ENCODE assay signal across 8 cellular contexts in genomic region chr18:3012306-3012919, GRCh38. TPM values are rescaled to one million over a fixed set of nuclear protein-coding genes. Genes with fewer than 3 reads are reported as not detected.
DNase-seq lines count a peak whose midpoint lies in the region; ATAC-seq and TF ChIP-seq lines count a peak whose summit lies in the region.

No MANE protein-coding gene starts in this region.

- H3K9ac ChIP-seq in H9 (ENCODE audit: extremely low read depth, insufficient read length, low read length) (peak overlapping the region; percentile 78), fibroblast of lung (ENCODE audit: insufficient read depth, low read length) (peak overlapping the region; percentile 92)

- H4K20me1 ChIP-seq in H9 (ENCODE audit: control insufficient read depth, insufficient read depth, insufficient read length) (no peaks in the 10 kb centered on the region), fibroblast of lung (ENCODE audit: control insufficient read depth, extremely low read depth, insufficient read depth, low read length) (no peaks in the 10 kb centered on the region)

- H3K4me1 ChIP-seq in H9 (ENCODE audit: insufficient read depth, low read length), result no peaks in the 10 kb centered on the region
- H3K4me1 ChIP-seq in fibroblast of lung (ENCODE audit: control insufficient read depth, extremely low read depth, insufficient read depth, low read length), result peaks cover 12% of the 10 kb centered on the region
- peaks cover 34 to 58% of the 10 kb centered on the region in 2 donors for H3K4me1 ChIP-seq in thoracic aorta (ENCODE audit: control insufficient read depth in 1 of 2, low read depth in 2 of 2)

- H3K79me1 ChIP-seq in H9 (ENCODE audit: insufficient read depth, low read depth, low read length, poor library complexity, severe bottlenecking), result peaks cover 2% of the 10 kb centered on the region

- no peak overlapping the region for H4K8ac ChIP-seq in H9 (replicated peaks; ENCODE audit: insufficient read length, low read depth, low read length)

- H3K36me3 ChIP-seq in fibroblast of lung (ENCODE audit: control insufficient read depth, insufficient read depth, low read length), result peaks cover 5% of the 10 kb centered on the region
- H3K36me3 ChIP-seq in thoracic aorta, result no peaks in the 10 kb centered on the region

- no peak overlapping the region for H2BK20ac ChIP-seq in H9 (ENCODE audit: low read depth, low read length, poor library complexity, severe bottlenecking)

- WGBS in H9 (ENCODE audit: extremely low coverage, insufficient read length, low lambda C conversion rate), result no CpG with 5 or more reads among the region's 61 CpGs

- TF ChIP-seq CTCF in H9 (conservative IDR thresholded peaks at IDR 0.05) (no peak), fibroblast of lung (conservative IDR thresholded peaks at IDR 0.05 in 1 of 2, IDR thresholded peaks at IDR 0.05 in 1 of 2; ENCODE audit: low read depth in 1 of 2, low read length in 2 of 2) (no peak), thoracic aorta (IDR thresholded peaks at IDR 0.05) (no peak)

- H3K27me3 Mint-ChIP-seq in H9 (ENCODE audit: low read depth), result peaks cover 3% of the 10 kb centered on the region
- H3K27me3 Mint-ChIP-seq in activated T-cell treated with anti-CD3 and anti-CD28 coated beads, Interleukin-2, amount 50 U/mL, for 4 hours (ENCODE audit: low read depth), result no peaks in the 10 kb centered on the region
- peaks cover 0 to 4% of the 10 kb centered on the region in 2 donors for H3K27me3 Mint-ChIP-seq in natural killer cell treated with Interleukin-12 subunit alpha and Interleukin-12 subunit beta and Interleukin-15 and Interleukin-18, amount 100 ng/mL, for 72 hours

- no peaks in the 10 kb centered on the region for H3K27me3 ChIP-seq in H9 (ENCODE audit: insufficient read depth, low read length)
- H3K27me3 ChIP-seq in fibroblast of lung (ENCODE audit: control insufficient read depth, insufficient read depth, low read length), result no peaks in the 10 kb centered on the region
- no peaks in the 10 kb centered on the region for H3K27me3 ChIP-seq in thoracic aorta (replicated peaks; ENCODE audit: insufficient read depth)

- no peak overlapping the region for H2BK120ac ChIP-seq in H9 (ENCODE audit: low read depth, low read length, poor library complexity, severe bottlenecking)

- no peak overlapping the region for H3K4ac ChIP-seq in H9 (ENCODE audit: low read depth, low read length)

- H2BK12ac ChIP-seq in H9 (ENCODE audit: insufficient read length, low read depth, low read length), result no peak overlapping the region

- DNase-seq in G401 (ENCODE audit: low spot score), result peak; percentile 43
- DNase-seq in H9, result peak; percentile 50
- DNase-seq in NCI-H2171 treated with DMSO at 0.1 percent for 48 hours (lab: John Stamatoyannopoulos, UW), result peak; percentile 34
- DNase-seq in activated T-cell treated with anti-CD3 and anti-CD28 coated beads, Interleukin-2, amount 50 U/mL, for 4 hours, result peak; percentile 40
- DNase-seq in fibroblast of lung (ENCODE audit: low read depth in 2 of 2), result peak; percentile 40 to 42
- peak; percentile 70 for DNase-seq in natural killer cell treated with Interleukin-12 subunit alpha and Interleukin-12 subunit beta and Interleukin-15 and Interleukin-18, amount 100 ng/mL, for 72 hours (ENCODE audit: low spot score)
- DNase-seq in thoracic aorta (ENCODE audit: low spot score), result no peak
- DNase-seq in inferior parietal cortex (ENCODE audit: extremely low spot score), result no peak

- H3K79me2 ChIP-seq in H9 (ENCODE audit: insufficient read depth, low read length) (no peaks in the 10 kb centered on the region), fibroblast of lung (ENCODE audit: control insufficient read depth, insufficient read depth, low read length) (peaks cover 48% of the 10 kb centered on the region)

- H2AK5ac ChIP-seq in H9 (ENCODE audit: insufficient read length, low read length), result no peak overlapping the region

- H3K9me3 ChIP-seq in H9 (ENCODE audit: control insufficient read depth, low read depth, low read length) (no peaks in the 10 kb centered on the region), fibroblast of lung (ENCODE audit: control insufficient read depth, insufficient read depth, low read depth, low read length) (no peaks in the 10 kb centered on the region), thoracic aorta (no peaks in the 10 kb centered on the region)

- ATAC-seq in activated T-cell treated with anti-CD3 and anti-CD28 coated beads, Interleukin-2, amount 50 U/mL, for 4 hours, result peak; percentile 51 to 56
- ATAC-seq in natural killer cell treated with Interleukin-12 subunit alpha and Interleukin-12 subunit beta and Interleukin-15 and Interleukin-18, amount 100 ng/mL, for 72 hours, result no peak
- ATAC-seq in thoracic aorta (ENCODE audit: insufficient number of reproducible peaks, low FRiP score, low read depth), result peak; percentile 42

- peak overlapping the region; percentile 92 to 96 (median 96) for H3K27ac Mint-ChIP-seq in H9
- peak overlapping the region; percentile 81 to 87 for H3K27ac Mint-ChIP-seq in natural killer cell treated with Interleukin-12 subunit alpha and Interleukin-12 subunit beta and Interleukin-15 and Interleukin-18, amount 100 ng/mL, for 72 hours

- no peak overlapping the region for H3K56ac ChIP-seq in H9 (ENCODE audit: insufficient read length, low read depth, low read length)

- in situ Hi-C loops in G401 (cut with HindIII; ENCODE audit: low sequenced_read_pairs), result no loop called here

- H3T11ph ChIP-seq in H9 (ENCODE audit: low read length), result no peak overlapping the region

- H2BK5ac ChIP-seq in H9 (ENCODE audit: insufficient read length, low read length), result no peak overlapping the region

- peak overlapping the region; percentile 64 to 77 (median 70) for H3K4me3 ChIP-seq in fibroblast of lung (replicated peaks in 1 of 4; ENCODE audit: control extremely low read depth in 1 of 4, insufficient read depth in 1 of 4, low read depth in 3 of 4, low read length in 4 of 4)
- H3K4me3 ChIP-seq in thoracic aorta, result peak overlapping the region; percentile 84

- peak overlapping the region; percentile 76 for H3K4me2 ChIP-seq in H9 (ENCODE audit: insufficient read depth, insufficient read length, low read length)
- H3K4me2 ChIP-seq in fibroblast of lung (ENCODE audit: extremely low read depth, insufficient read depth, low read length), result peak overlapping the region; percentile 69

- no peak overlapping the region for H3K23ac ChIP-seq in H9 (ENCODE audit: insufficient read length, low read depth, low read length)

- H3K4me1 Mint-ChIP-seq in H9, result peaks cover 19 to 24% of the 10 kb centered on the region in 2 experiments
- H3K4me1 Mint-ChIP-seq in activated T-cell treated with anti-CD3 and anti-CD28 coated beads, Interleukin-2, amount 50 U/mL, for 4 hours (ENCODE audit: low read depth), result peaks cover 71% of the 10 kb centered on the region
- peaks cover 36 to 40% of the 10 kb centered on the region in 2 donors for H3K4me1 Mint-ChIP-seq in natural killer cell treated with Interleukin-12 subunit alpha and Interleukin-12 subunit beta and Interleukin-15 and Interleukin-18, amount 100 ng/mL, for 72 hours (ENCODE audit: low read depth in 2 of 2)

- no peak overlapping the region for H4K5ac ChIP-seq in H9 (ENCODE audit: insufficient read length, low read depth, low read length)

- no peak overlapping the region for H2BK15ac ChIP-seq in H9 (ENCODE audit: low read depth, low read length)

- H2AFZ ChIP-seq in H9 (ENCODE audit: low read length) (no peak overlapping the region), fibroblast of lung (ENCODE audit: low read length) (no peak overlapping the region)

- H3K36me3 Mint-ChIP-seq in H9 (ENCODE audit: insufficient read depth in 1 of 3, low read depth in 3 of 3), result peaks cover 18 to 40% (median 20%) of the 10 kb centered on the region in 3 experiments
- H3K36me3 Mint-ChIP-seq in activated T-cell treated with anti-CD3 and anti-CD28 coated beads, Interleukin-2, amount 50 U/mL, for 4 hours (ENCODE audit: insufficient read depth), result peaks cover 11% of the 10 kb centered on the region
- peaks cover 11% of the 10 kb centered on the region for H3K36me3 Mint-ChIP-seq in natural killer cell treated with Interleukin-12 subunit alpha and Interleukin-12 subunit beta and Interleukin-15 and Interleukin-18, amount 100 ng/mL, for 72 hours

- peaks cover 0 to 3% of the 10 kb centered on the region in 2 experiments; a peak in 3 of 5 replicates for H3K9me3 Mint-ChIP-seq in H9
- no peaks in the 10 kb centered on the region for H3K9me3 Mint-ChIP-seq in activated T-cell treated with anti-CD3 and anti-CD28 coated beads, Interleukin-2, amount 50 U/mL, for 4 hours
- H3K9me3 Mint-ChIP-seq in natural killer cell treated with Interleukin-12 subunit alpha and Interleukin-12 subunit beta and Interleukin-15 and Interleukin-18, amount 100 ng/mL, for 72 hours, result no peaks in the 10 kb centered on the region

- H3K4me3 Mint-ChIP-seq in H9, result peak overlapping the region; percentile 86 to 95
- H3K4me3 Mint-ChIP-seq in activated T-cell treated with anti-CD3 and anti-CD28 coated beads, Interleukin-2, amount 50 U/mL, for 4 hours, result peak overlapping the region; percentile 96
- peak overlapping the region; percentile 94 for H3K4me3 Mint-ChIP-seq in natural killer cell treated with Interleukin-12 subunit alpha and Interleukin-12 subunit beta and Interleukin-15 and Interleukin-18, amount 100 ng/mL, for 72 hours

- peaks cover 4% of the 10 kb centered on the region for H3K23me2 ChIP-seq in H9 (ENCODE audit: insufficient read length, low read depth, low read length, poor library complexity, severe bottlenecking)

- H4K91ac ChIP-seq in H9 (ENCODE audit: insufficient read length, low read depth, low read length), result no peak overlapping the region

- peak overlapping the region; percentile 27 for H3K14ac ChIP-seq in H9 (ENCODE audit: insufficient read depth, low read length)

- no peak overlapping the region for H3K18ac ChIP-seq in H9 (ENCODE audit: insufficient read length, low read depth, low read length)

- H3K27ac ChIP-seq in H9 (ENCODE audit: insufficient read length, low read depth, low read length) (no peak overlapping the region), fibroblast of lung (ENCODE audit: insufficient read depth, low read length) (peak overlapping the region; percentile 82), thoracic aorta (peak overlapping the region; percentile 90 to 92)

RNA-seq across cellular contexts. Expression of gene LPIN2, which starts 0.5 kb away (rescaled TPM):
- 23.2 and 33.5 TPM in 2 replicates for total RNA-seq in G401 (2014; rRNA removed; shearing (Covaris generic))
- total RNA-seq in H9 (2021) (9.2 and 9.9 TPM in 2 replicates), fibroblast of lung (36.7 and 51.0 TPM in 2 replicates), thoracic aorta (10 to 100 TPM; 30.6 to 42.3 TPM)
- total RNA-seq in activated T-cell treated with anti-CD3 and anti-CD28 coated beads, Interleukin-2, amount 50 U/mL, for 4 hours, result 10 to 100 TPM; 55.5 to 66.6 (median 60.6) TPM
- polyA plus RNA-seq in fibroblast of lung, result 46.9 and 58.1 TPM in 2 replicates
- polyA plus RNA-seq in fibroblast of lung (2012), result 23.3 and 29.5 TPM in 2 replicates
- 30.5 and 37.2 TPM in 2 replicates for polyA minus RNA-seq in fibroblast of lung (ENCODE audit: low replicate concordance)
- total RNA-seq in natural killer cell treated with Interleukin-12 subunit alpha and Interleukin-12 subunit beta and Interleukin-15 and Interleukin-18, amount 100 ng/mL, for 72 hours, result 10 to 100 TPM; 57.8 to 80.3 TPM

Comparison
In these comparisons a context has a peak if more than half of its experiments do, and no peak if none do; other contexts are left out.
1. DNase-seq: peak in G401 (single experiment), H9 (single experiment), NCI-H2171 treated with DMSO at 0.1 percent for 48 hours (single experiment), activated T-cell treated with anti-CD3 and anti-CD28 coated beads, Interleukin-2, amount 50 U/mL, for 4 hours (single experiment), fibroblast of lung (2 of 2) and natural killer cell treated with Interleukin-12 subunit alpha and Interleukin-12 subunit beta and Interleukin-15 and Interleukin-18, amount 100 ng/mL, for 72 hours (single experiment); none in thoracic aorta (single experiment) and inferior parietal cortex (single experiment).
2. ATAC-seq: peak in activated T-cell treated with anti-CD3 and anti-CD28 coated beads, Interleukin-2, amount 50 U/mL, for 4 hours (2 of 2) and thoracic aorta (single experiment); none in natural killer cell treated with Interleukin-12 subunit alpha and Interleukin-12 subunit beta and Interleukin-15 and Interleukin-18, amount 100 ng/mL, for 72 hours (0 of 2).
3. Peak in every context shown above with its lines, with median percentiles within 50 percentile points of each other: H3K4me3 Mint-ChIP-seq.